ENCODE assay signal across 20 cellular contexts in genomic region chr15:55802600-55803376, GRCh38. TPM values are rescaled to one million over a fixed set of nuclear protein-coding genes. Genes with fewer than 3 reads are reported as not detected.
DNase-seq lines count a peak whose midpoint lies in the region; ATAC-seq, FAIRE-seq and TF ChIP-seq lines count a peak whose summit lies in the region.
"Had no signal": no experiment of that assay in that cellular context is flagged by ENCODE, and none has a peak within 500 bp of the region (broad histone marks: within the 10 kb centered on the region; RNA-seq: fewer than 3 reads in every experiment).

No MANE protein-coding gene starts in this region.

- H3K9me3 ChIP-seq in HepG2 (ENCODE audit: low read length) = no peaks in the 10 kb centered on the region
- no peaks in the 10 kb centered on the region for H3K9me3 ChIP-seq in right lobe of liver
- H3K9me3 ChIP-seq in PC-3 (ENCODE audit: low read length) = no peaks in the 10 kb centered on the region
- H3K9me3 ChIP-seq in MG63 = no peaks in the 10 kb centered on the region
- H3K9me3 ChIP-seq: ascending aorta, sigmoid colon, tibial artery had no signal

- CTCF ChIA-PET in HepG2 (lab: Yijun Ruan, JAX; ENCODE audit: low intra/inter-chr PET ratio, low total read pairs) (no interaction called here), PC-3 (lab: Charles Lee) (interaction anchor here (0.7 kb wide), 1 partner anchor 43 kb away, joined by 3 read pairs; no protein-coding TSS in a partner anchor)

- H3K9me2 ChIP-seq in PC-3 (replicated peaks; ENCODE audit: low read length) = no peaks in the 10 kb centered on the region

- no peak overlapping the region for H3K27ac Mint-ChIP-seq in type B pancreatic cell
- H3K27ac Mint-ChIP-seq: activated B cell treated with CpG ODN at 0.5 μM for 24 hours; activated CD8-positive, alpha-beta T cell treated with anti-CD3 and anti-CD28 coated beads, Interleukin-2, amount 10 ng/mL, durations not matched to agents 7 days and 5 days; activated naive CD4-positive, alpha-beta T cell treated with anti-CD3 and anti-CD28 coated beads, Interleukin-2, amount 50 U/mL, for 24 hours had no signal

- no peaks in the 10 kb centered on the region for H3F3A ChIP-seq in PC-3 (ENCODE audit: low read length, unreplicated experiment)

- intact Hi-C loops in HepG2 (cut with micrococcal nuclease; ENCODE audit: unreplicated experiment) (no loop called here), right lobe of liver (cut with DNase I) (no loop called here), PC-3 (cut with micrococcal nuclease) (no loop called here)

- H3K4me3 ChIP-seq in HepG2 (replicated peaks in 1 of 3; ENCODE audit: insufficient read depth in 1 of 3, low read depth in 2 of 3, low read length in 3 of 3) = no peak overlapping the region
- no peak overlapping the region for H3K4me3 ChIP-seq in right lobe of liver
- no peak overlapping the region for H3K4me3 ChIP-seq in PC-3 (ENCODE audit: low read length)
- no peak overlapping the region for H3K4me3 ChIP-seq in MG63
- H3K4me3 ChIP-seq: ascending aorta, sigmoid colon, tibial artery had no signal

- H3K4me1 ChIP-seq in HepG2 (ENCODE audit: insufficient read depth, low read length) (no peaks in the 10 kb centered on the region), right lobe of liver (no peaks in the 10 kb centered on the region), PC-3 (ENCODE audit: insufficient read depth, low read length) (no peaks in the 10 kb centered on the region)
- H3K4me1 ChIP-seq: ascending aorta, sigmoid colon, tibial artery had no signal

- TF ChIP-seq EP300 in HepG2 (IDR thresholded peaks at IDR 0.05; ENCODE audit: low read depth in 2 of 2, low read length in 2 of 2) (no peak), HepG2 (CRISPR knock-in tag; IDR thresholded peaks at IDR 0.05; ENCODE audit: borderline replicate concordance) (no peak)

- DNase-seq in HepG2 (ENCODE audit: low spot score) = no peak
- no peak for DNase-seq in right lobe of liver
- no peak for DNase-seq in PC-3
- peak; percentile 38 for DNase-seq in left kidney (ENCODE audit: low read depth, low spot score)
- no peak for DNase-seq in type B pancreatic cell (ENCODE audit: extremely low spot score, unreplicated experiment)
- DNase-seq in MG63 = no peak
- no peak for DNase-seq in NCI-H2196 (lab: John Stamatoyannopoulos, UW; ENCODE audit: unreplicated experiment)
- DNase-seq in LoVo (ENCODE audit: low spot score) = no peak
- DNase-seq: activated B cell treated with CpG ODN at 0.5 μM for 24 hours; activated CD8-positive, alpha-beta T cell treated with anti-CD3 and anti-CD28 coated beads, Interleukin-2, amount 10 ng/mL, durations not matched to agents 7 days and 5 days; activated T-cell treated with anti-CD3 and anti-CD28 coated beads, Interleukin-2, amount 50 U/mL, for 4 hours; effector memory CD4-positive, alpha-beta T cell; Kasumi-1; NCI-H1436; sigmoid colon; stimulated activated naive CD4-positive, alpha-beta T cell treated with Interleukin-2 at 50 U/mL for 16 hours; T-helper 2 cell; tibial artery had no signal

- H3K9ac ChIP-seq in HepG2 (ENCODE audit: insufficient read depth, low read depth, low read length) (no peak overlapping the region), PC-3 (ENCODE audit: low read length) (no peak overlapping the region)

- H3K4me3 Mint-ChIP-seq in type B pancreatic cell = no peak overlapping the region
- H3K4me3 Mint-ChIP-seq: activated B cell treated with CpG ODN at 0.5 μM for 24 hours; activated CD8-positive, alpha-beta T cell treated with anti-CD3 and anti-CD28 coated beads, Interleukin-2, amount 10 ng/mL, durations not matched to agents 7 days and 5 days; activated naive CD4-positive, alpha-beta T cell treated with anti-CD3 and anti-CD28 coated beads, Interleukin-2, amount 50 U/mL, for 24 hours; activated T-cell treated with anti-CD3 and anti-CD28 coated beads, Interleukin-2, amount 50 U/mL, for 4 hours had no signal

- H3K36me3 ChIP-seq in HepG2 (replicated peaks in 1 of 2; ENCODE audit: control insufficient read depth in 1 of 2, insufficient read depth in 2 of 2, low read length in 2 of 2) (no peaks in the 10 kb centered on the region), right lobe of liver (no peaks in the 10 kb centered on the region), PC-3 (ENCODE audit: low read depth, low read length) (no peaks in the 10 kb centered on the region), MG63 (no peaks in the 10 kb centered on the region)
- H3K36me3 ChIP-seq: ascending aorta, sigmoid colon, tibial artery had no signal

- H3K79me2 ChIP-seq in HepG2 (ENCODE audit: insufficient read depth, low read length) = no peaks in the 10 kb centered on the region
- no peaks in the 10 kb centered on the region for H3K79me2 ChIP-seq in PC-3 (ENCODE audit: low read length)

- H3K27ac ChIP-seq in HepG2 (ENCODE audit: extremely low read length, insufficient read depth, low read length) (no peak overlapping the region), right lobe of liver (no peak overlapping the region), PC-3 (ENCODE audit: low read length) (no peak overlapping the region)
- H3K27ac ChIP-seq: ascending aorta, sigmoid colon, tibial artery had no signal

- in situ Hi-C loops in HepG2 (cut with HindIII; ENCODE audit: extremely low pct_ligation_motif_present, low pct_unique_long_range_greater_than_20kb) = loop anchor here (5.0 kb wide), 1 partner anchor 150 kb away; no protein-coding TSS in a partner anchor

- BruUV-seq in HepG2 (replicated peaks; lab: Mats Ljungman, UMichigan) (no TSS peak), PC-3 (replicated peaks; lab: Mats Ljungman, UMichigan) (no TSS peak)

- no peaks in the 10 kb centered on the region for H4K20me1 ChIP-seq in HepG2 (ENCODE audit: insufficient read depth, low read length)
- H4K20me1 ChIP-seq in PC-3 (ENCODE audit: low read length) = no peaks in the 10 kb centered on the region

- no peak for TF ChIP-seq RAD21 in HepG2 (CRISPR knock-in tag; IDR thresholded peaks at IDR 0.05)

- H3K4me1 Mint-ChIP-seq in type B pancreatic cell (ENCODE audit: unreplicated experiment) = peaks cover 22% of the 10 kb centered on the region
- H3K4me1 Mint-ChIP-seq: activated B cell treated with CpG ODN at 0.5 μM for 24 hours; activated naive CD4-positive, alpha-beta T cell treated with anti-CD3 and anti-CD28 coated beads, Interleukin-2, amount 50 U/mL, for 24 hours had no signal

- H3K27me3 ChIP-seq in HepG2 (ENCODE audit: control insufficient read depth in 1 of 2, insufficient read depth in 2 of 2, low read length in 2 of 2) = 0 out of 5 replicates have a peak, but pooled peaks cover 0 to 3% of the 10 kb centered on the region in 2 experiments
- H3K27me3 ChIP-seq in right lobe of liver = no peaks in the 10 kb centered on the region
- H3K27me3 ChIP-seq in PC-3 (ENCODE audit: low read length) = no peaks in the 10 kb centered on the region
- peaks cover 2% of the 10 kb centered on the region; the same call in 1 of the 2 replicates for H3K27me3 ChIP-seq in MG63
- H3K27me3 ChIP-seq: ascending aorta, sigmoid colon, tibial artery had no signal

- H3K36me3 Mint-ChIP-seq in type B pancreatic cell = no peaks in the 10 kb centered on the region
- H3K36me3 Mint-ChIP-seq: activated naive CD4-positive, alpha-beta T cell treated with anti-CD3 and anti-CD28 coated beads, Interleukin-2, amount 50 U/mL, for 24 hours had no signal

- FAIRE-seq in HepG2 (lab: Jason Lieb, UNC) = no peak

- TF ChIP-seq POLR2A in HepG2 (IDR thresholded peaks at IDR 0.05; ENCODE audit: insufficient read depth in 1 of 2, low read depth in 2 of 2, low read length in 2 of 2) (no peak), right lobe of liver (IDR thresholded peaks at IDR 0.05) (no peak)

- H3K4me2 ChIP-seq in HepG2 (ENCODE audit: low read depth, low read length) (no peak overlapping the region), PC-3 (ENCODE audit: low read length) (no peak overlapping the region)

- POLR2A ChIA-PET in HepG2 (lab: Yijun Ruan, JAX) (no interaction called here), PC-3 (lab: Charles Lee; ENCODE audit: unreplicated experiment) (no interaction called here)

- WGBS in HepG2 (ENCODE audit: low lambda C conversion rate) = 69% methylated on average over 5 of the region's 5 CpGs
- 72% methylated on average over 5 of the region's 5 CpGs for WGBS in right lobe of liver (ENCODE audit: insufficient coverage, low coverage, low lambda C conversion rate, missing lambda C conversion rate)

- H2AFZ ChIP-seq in HepG2 (ENCODE audit: low read length) (no peak overlapping the region), PC-3 (ENCODE audit: low read length) (0 out of 2 replicates have a peak overlapping the region, but pooled peaks have one; percentile 26)

- peak; percentile 54; the same call in 2 of the 3 replicates for ATAC-seq in HepG2
- no peak for ATAC-seq in right lobe of liver
- ATAC-seq in PC-3 = peak; percentile 38; the same call in 1 of the 2 replicates
- ATAC-seq: activated CD8-positive, alpha-beta T cell treated with anti-CD3 and anti-CD28 coated beads, Interleukin-2, amount 10 ng/mL, durations not matched to agents 7 days and 5 days; activated T-cell treated with anti-CD3 and anti-CD28 coated beads, Interleukin-2, amount 50 U/mL, for 4 hours had no signal

- TF ChIP-seq CTCF in HepG2 (CRISPR knock-in tag; IDR thresholded peaks at IDR 0.05) (no peak), right lobe of liver (IDR thresholded peaks at IDR 0.05) (no peak), PC-3 (conservative IDR thresholded peaks at IDR 0.05; ENCODE audit: low read depth, low read length) (no peak), type B pancreatic cell (conservative IDR thresholded peaks at IDR 0.05) (peak; percentile 52)

- H3K9me3 Mint-ChIP-seq in type B pancreatic cell = peaks cover 4% of the 10 kb centered on the region
- H3K9me3 Mint-ChIP-seq: activated B cell treated with CpG ODN at 0.5 μM for 24 hours; activated naive CD4-positive, alpha-beta T cell treated with anti-CD3 and anti-CD28 coated beads, Interleukin-2, amount 50 U/mL, for 24 hours; activated T-cell treated with anti-CD3 and anti-CD28 coated beads, Interleukin-2, amount 50 U/mL, for 4 hours had no signal

- peaks cover 5% of the 10 kb centered on the region for H3K27me3 Mint-ChIP-seq in type B pancreatic cell

RNA-seq across cellular contexts. Expression of gene PRTG, which starts 59.8 kb away (rescaled TPM):
- total RNA-seq in HepG2 (2016; rRNA removed; fragmentation: Illumina TruSeq; extraction: Trizol) = 17.1 and 22.3 TPM in 2 replicates
- 2.3 and 2.9 TPM in 2 replicates for total RNA-seq in HepG2 (2016; cell fraction: cytosol; rRNA removed; fragmentation: Illumina TruSeq; extraction: Trizol; ENCODE audit: low read depth)
- 17.1 and 19.9 TPM in 2 replicates for total RNA-seq in HepG2 (2016; cell fraction: insoluble cytoplasmic fraction; rRNA removed; fragmentation: Illumina TruSeq; extraction: Trizol)
- 6.8 and 7.4 TPM in 2 replicates for total RNA-seq in HepG2 (2016; cell fraction: membrane; rRNA removed; fragmentation: Illumina TruSeq; extraction: Trizol)
- 37.3 and 41.9 TPM in 2 replicates for total RNA-seq in HepG2 (2016; cell fraction: nucleus; rRNA removed; fragmentation: Illumina TruSeq; extraction: Trizol)
- polyA plus RNA-seq in HepG2 (2011; rRNA removed) = 9.7 and 13.2 TPM in 2 replicates
- polyA plus RNA-seq in HepG2 (2011; cell fraction: cytosol; rRNA removed) = 6.9 and 9.7 TPM in 2 replicates
- 7.0 and 7.1 TPM in 2 replicates for polyA plus RNA-seq in HepG2 (2011; cell fraction: nucleus; rRNA removed)
- polyA plus RNA-seq in HepG2 (2012) = 11.5 and 14.3 TPM in 2 replicates
- polyA plus RNA-seq in HepG2 (2016; cell fraction: cytosol; fragmentation: Illumina TruSeq; extraction: Trizol; ENCODE audit: low read depth) = 1.2 and 1.6 TPM in 2 replicates
- polyA plus RNA-seq in HepG2 (2016; cell fraction: insoluble cytoplasmic fraction; fragmentation: Illumina TruSeq; extraction: Trizol; ENCODE audit: low read depth) = 7.2 TPM in 2 replicates
- 1.9 TPM in 2 replicates for polyA plus RNA-seq in HepG2 (2016; cell fraction: membrane; fragmentation: Illumina TruSeq; extraction: Trizol; ENCODE audit: low read depth)
- 13.3 and 15.6 TPM in 2 replicates for polyA plus RNA-seq in HepG2 (2016; cell fraction: nucleus; fragmentation: Illumina TruSeq; extraction: Trizol; ENCODE audit: insufficient read depth, low read depth)
- polyA minus RNA-seq in HepG2 (2011; rRNA and poly(A)+ RNA removed; ENCODE audit: low replicate concordance) = 13.5 and 48.7 TPM in 2 replicates
- polyA minus RNA-seq in HepG2 (2011; cell fraction: cytosol; rRNA and poly(A)+ RNA removed) = 36.5 and 37.5 TPM in 2 replicates
- 48.2 and 59.2 TPM in 2 replicates for polyA minus RNA-seq in HepG2 (2011; cell fraction: nucleus; rRNA and poly(A)+ RNA removed)
- under 1 TPM; 0.06 to 0.22 (median 0.12) TPM for total RNA-seq in right lobe of liver
- 1.4 and 5.2 TPM in 2 replicates for total RNA-seq in PC-3 (2014; rRNA removed)
- 14.3 and 51.7 TPM in 2 replicates for total RNA-seq in type B pancreatic cell (ENCODE audit: low replicate concordance)
- 0.42 and 2.9 TPM in 2 replicates for total RNA-seq in MG63 (2014; rRNA removed; shearing (Covaris generic); ENCODE audit: low replicate concordance)
- total RNA-seq: activated B cell treated with CpG ODN at 0.5 μM for 24 hours; activated CD8-positive, alpha-beta T cell treated with anti-CD3 and anti-CD28 coated beads, Interleukin-2, amount 10 ng/mL, durations not matched to agents 7 days and 5 days; activated T-cell treated with anti-CD3 and anti-CD28 coated beads, Interleukin-2, amount 50 U/mL, for 4 hours had no signal

Comparison
In these comparisons a context has a peak if more than half of its experiments do, and no peak if none do; other contexts are left out.
1. ATAC-seq: peak in HepG2 (single experiment) and PC-3 (single experiment); none in right lobe of liver (0 of 4).